ENCODE assay signal across 31 cellular contexts in genomic region chr1:13992489-13993285, GRCh38.
DNase-seq lines count a peak whose midpoint lies in the region; ATAC-seq and TF ChIP-seq lines count a peak whose summit lies in the region.
"Had no signal": no experiment of that assay in that cellular context is flagged by ENCODE, and none has a peak within 500 bp of the region (broad histone marks: within the 10 kb centered on the region; RNA-seq: fewer than 3 reads in every experiment).

No MANE protein-coding gene starts in this region.

- H4K91ac ChIP-seq in mesenchymal stem cell (ENCODE audit: low read length), result no peak overlapping the region

- no peak overlapping the region for H2BK5ac ChIP-seq in mesenchymal stem cell (ENCODE audit: low read depth, low read length, poor library complexity, severe bottlenecking)

- no peaks in the 10 kb centered on the region for H3K79me1 ChIP-seq in mesenchymal stem cell (replicated peaks; ENCODE audit: low read length, poor library complexity, severe bottlenecking)

- H4K8ac ChIP-seq in mesenchymal stem cell (ENCODE audit: low read length), result no peak overlapping the region

- no peak overlapping the region for H2AK5ac ChIP-seq in mesenchymal stem cell (ENCODE audit: low read length, severe bottlenecking)

- no peaks in the 10 kb centered on the region for H3K4me1 ChIP-seq in MM.1S (ENCODE audit: low read length)
- no peaks in the 10 kb centered on the region for H3K4me1 ChIP-seq in mesenchymal stem cell (ENCODE audit: control insufficient read depth, insufficient read depth, low read depth, low read length)
- H3K4me1 ChIP-seq: colonic mucosa, heart right ventricle, SJCRH30 had no signal

- no peak overlapping the region for H3K14ac ChIP-seq in mesenchymal stem cell (ENCODE audit: low read length in 2 of 2)

- peak; percentile 18 for DNase-seq in Daoy (ENCODE audit: low read depth)
- no peak for DNase-seq in MM.1S
- no peak for DNase-seq in epithelial cell of proximal tubule (ENCODE audit: low read depth)
- DNase-seq in mesenchymal stem cell, result no peak
- DNase-seq in NCI-H187 treated with DMSO at 0.1 percent for 48 hours (lab: John Stamatoyannopoulos, UW), result no peak
- DNase-seq in GOT3 (lab: John Stamatoyannopoulos, UW), result no peak
- no peak for DNase-seq in activated T-cell treated with anti-CD3 and anti-CD28 coated beads, Interleukin-2, amount 50 U/mL, for 24 hours
- DNase-seq: activated CD4-positive, alpha-beta T cell treated with anti-CD3 and anti-CD28 coated beads, Interleukin-2, amount 10 ng/mL, durations not matched to agents 24 days and 14 days; activated CD8-positive, alpha-beta memory T cell treated with anti-CD3 and anti-CD28 coated beads for 24 hours; activated effector memory CD4-positive, alpha-beta T cell treated with Interleukin-2 at 50 U/mL for 16 hours; activated T-cell treated with anti-CD3 and anti-CD28 coated beads for 4 hours; colonic mucosa; DMS53; effector CD4-positive, alpha-beta T cell; erythroblast; heart right ventricle; mucosa of descending colon; natural killer cell; NCI-H1105 treated with DMSO at 0.1 percent for 48 hours; NCI-H2029 treated with DMSO at 0.1 percent for 48 hours; NCI-H345; NCI-H69; RPMI8226; SJCRH30; stimulated activated naive B cell treated with anti-CD40 and anti-IgM and Interleukin-4, amounts not matched to agents 10 μg/mL and 1 μg/mL and 100 μg/mL, for 72 hours; substantia nigra; T-cell; trophoblast cell had no signal

- WGBS in mesenchymal stem cell, result 54% methylated on average over 4 of the region's 5 CpGs

- no peaks in the 10 kb centered on the region for H3K4me1 Mint-ChIP-seq in activated T-cell treated with anti-CD3 and anti-CD28 coated beads, Interleukin-2, amount 50 U/mL, for 24 hours (ENCODE audit: low read depth)
- H3K4me1 Mint-ChIP-seq: activated CD4-positive, alpha-beta T cell treated with anti-CD3 and anti-CD28 coated beads, Interleukin-2, amount 10 ng/mL, durations not matched to agents 24 days and 14 days; natural killer cell; stimulated activated naive B cell treated with anti-CD40 and anti-IgM and Interleukin-4, amounts not matched to agents 10 μg/mL and 1 μg/mL and 100 μg/mL, for 72 hours; T-cell had no signal

- H2BK15ac ChIP-seq in mesenchymal stem cell (ENCODE audit: low read depth, poor library complexity, severe bottlenecking), result no peak overlapping the region

- no peaks in the 10 kb centered on the region for H3K36me3 Mint-ChIP-seq in activated T-cell treated with anti-CD3 and anti-CD28 coated beads, Interleukin-2, amount 50 U/mL, for 24 hours (ENCODE audit: low read depth)
- H3K36me3 Mint-ChIP-seq: natural killer cell; stimulated activated naive B cell treated with anti-CD40 and anti-IgM and Interleukin-4, amounts not matched to agents 10 μg/mL and 1 μg/mL and 100 μg/mL, for 72 hours; T-cell had no signal

- H2AFZ ChIP-seq in MM.1S (ENCODE audit: low read length), result no peak overlapping the region
- no peak overlapping the region for H2AFZ ChIP-seq in mesenchymal stem cell (ENCODE audit: low read depth, low read length)

- H3K23ac ChIP-seq in mesenchymal stem cell (ENCODE audit: low read length in 2 of 2), result no peak overlapping the region

- H3K9me3 Mint-ChIP-seq in activated T-cell treated with anti-CD3 and anti-CD28 coated beads, Interleukin-2, amount 50 U/mL, for 24 hours, result peaks cover 17% of the 10 kb centered on the region

- H3K4ac ChIP-seq in mesenchymal stem cell (ENCODE audit: low read depth in 1 of 2, low read length in 2 of 2), result no peak overlapping the region

- ATAC-seq in HG03135 (IDR thresholded peaks at IDR 0.05; ENCODE audit: unreplicated experiment), result no peak
- ATAC-seq: activated naive CD4-positive, alpha-beta T cell treated with anti-CD3 and anti-CD28 coated beads, Interleukin-2, amount 50 U/mL, for 72 hours; heart right ventricle; mucosa of descending colon; natural killer cell; stimulated activated naive B cell treated with anti-CD40 and anti-IgM and Interleukin-4, amounts not matched to agents 10 μg/mL and 1 μg/mL and 100 μg/mL, for 72 hours; T-cell had no signal

- no peaks in the 10 kb centered on the region for H4K20me1 ChIP-seq in MM.1S (ENCODE audit: insufficient read depth, low read length)

- peaks cover 39% of the 10 kb centered on the region for H3K27me3 Mint-ChIP-seq in activated T-cell treated with anti-CD3 and anti-CD28 coated beads, Interleukin-2, amount 50 U/mL, for 24 hours
- H3K27me3 Mint-ChIP-seq: activated CD4-positive, alpha-beta T cell treated with anti-CD3 and anti-CD28 coated beads, Interleukin-2, amount 10 ng/mL, durations not matched to agents 24 days and 14 days had no signal

- no peaks in the 10 kb centered on the region for H3K79me2 ChIP-seq in MM.1S (ENCODE audit: low read length)

- no peak overlapping the region for H3K4me3 Mint-ChIP-seq in activated T-cell treated with anti-CD3 and anti-CD28 coated beads, Interleukin-2, amount 50 U/mL, for 24 hours
- H3K4me3 Mint-ChIP-seq: activated CD4-positive, alpha-beta T cell treated with anti-CD3 and anti-CD28 coated beads, Interleukin-2, amount 10 ng/mL, durations not matched to agents 24 days and 14 days; natural killer cell; stimulated activated naive B cell treated with anti-CD40 and anti-IgM and Interleukin-4, amounts not matched to agents 10 μg/mL and 1 μg/mL and 100 μg/mL, for 72 hours; T-cell had no signal

- H3F3A ChIP-seq in MM.1S (ENCODE audit: insufficient read depth, low read length), result no peaks in the 10 kb centered on the region

- H3K9ac ChIP-seq in MM.1S (ENCODE audit: low read length) (no peak overlapping the region), mesenchymal stem cell (ENCODE audit: low read length) (peak overlapping the region; percentile 61)

- H3K27me3 ChIP-seq in MM.1S (replicated peaks; ENCODE audit: insufficient read depth, low read length) (no peaks in the 10 kb centered on the region), mesenchymal stem cell (ENCODE audit: control insufficient read depth in 1 of 2, insufficient read depth in 1 of 2, low read length in 2 of 2) (no peaks in the 10 kb centered on the region)
- H3K27me3 ChIP-seq: colonic mucosa had no signal

- H2BK120ac ChIP-seq in mesenchymal stem cell (ENCODE audit: low read depth, low read length), result no peak overlapping the region

- no peak overlapping the region for H3K27ac Mint-ChIP-seq in activated T-cell treated with anti-CD3 and anti-CD28 coated beads, Interleukin-2, amount 50 U/mL, for 24 hours
- H3K27ac Mint-ChIP-seq: activated CD4-positive, alpha-beta T cell treated with anti-CD3 and anti-CD28 coated beads, Interleukin-2, amount 10 ng/mL, durations not matched to agents 24 days and 14 days; activated naive CD4-positive, alpha-beta T cell treated with anti-CD3 and anti-CD28 coated beads, Interleukin-2, amount 50 U/mL, for 72 hours; natural killer cell; stimulated activated naive B cell treated with anti-CD40 and anti-IgM and Interleukin-4, amounts not matched to agents 10 μg/mL and 1 μg/mL and 100 μg/mL, for 72 hours; T-cell had no signal

- H3K9me2 ChIP-seq in MM.1S (replicated peaks; ENCODE audit: insufficient read depth, low read length), result no peaks in the 10 kb centered on the region

- TF ChIP-seq CTCF in MM.1S (IDR thresholded peaks at IDR 0.05; ENCODE audit: low read length) (peak; percentile 13; the same call in 1 of the 2 replicates), epithelial cell of proximal tubule (conservative IDR thresholded peaks at IDR 0.05; ENCODE audit: low read depth, low read length) (peak; percentile 18)

- no peak overlapping the region for H2BK12ac ChIP-seq in mesenchymal stem cell (ENCODE audit: low read length in 2 of 2)

- H3K4me3 ChIP-seq in MM.1S (ENCODE audit: low read length), result no peak overlapping the region
- no peak overlapping the region for H3K4me3 ChIP-seq in epithelial cell of proximal tubule (ENCODE audit: low read depth, low read length)
- no peak overlapping the region for H3K4me3 ChIP-seq in mesenchymal stem cell (ENCODE audit: insufficient read depth in 1 of 2, low read depth in 1 of 2, low read length in 2 of 2)
- H3K4me3 ChIP-seq: colonic mucosa, heart right ventricle, lung, mucosa of descending colon, SJCRH30 had no signal

- H3K9me3 ChIP-seq in MM.1S (replicated peaks; ENCODE audit: insufficient read depth, low read length) (no peaks in the 10 kb centered on the region), mesenchymal stem cell (ENCODE audit: control insufficient read depth, low read length) (peaks cover 2% of the 10 kb centered on the region)
- H3K9me3 ChIP-seq: colonic mucosa, mucosa of descending colon, SJCRH30 had no signal

- H3K4me2 ChIP-seq in MM.1S (ENCODE audit: low read depth, low read length), result no peak overlapping the region
- no peak overlapping the region for H3K4me2 ChIP-seq in mesenchymal stem cell (ENCODE audit: low read length, poor library complexity, severe bottlenecking)

- no peaks in the 10 kb centered on the region for H3K36me3 ChIP-seq in MM.1S (replicated peaks; ENCODE audit: insufficient read depth, low read length)
- no peaks in the 10 kb centered on the region for H3K36me3 ChIP-seq in mesenchymal stem cell (ENCODE audit: control insufficient read depth in 1 of 2, insufficient read depth in 2 of 2, low read depth in 1 of 2, low read length in 2 of 2)
- H3K36me3 ChIP-seq: colonic mucosa, heart right ventricle, SJCRH30 had no signal

- H3K27ac ChIP-seq in MM.1S (ENCODE audit: low read length) (no peak overlapping the region), mesenchymal stem cell (ENCODE audit: low read length, poor library complexity, severe bottlenecking) (no peak overlapping the region)
- H3K27ac ChIP-seq: colonic mucosa, heart right ventricle, SJCRH30 had no signal

- no peak overlapping the region for H3K18ac ChIP-seq in mesenchymal stem cell (ENCODE audit: low read depth in 1 of 2, low read length in 2 of 2)
